8 cellular contexts compared by ENCODE assay signal in the genomic region with DNA sequence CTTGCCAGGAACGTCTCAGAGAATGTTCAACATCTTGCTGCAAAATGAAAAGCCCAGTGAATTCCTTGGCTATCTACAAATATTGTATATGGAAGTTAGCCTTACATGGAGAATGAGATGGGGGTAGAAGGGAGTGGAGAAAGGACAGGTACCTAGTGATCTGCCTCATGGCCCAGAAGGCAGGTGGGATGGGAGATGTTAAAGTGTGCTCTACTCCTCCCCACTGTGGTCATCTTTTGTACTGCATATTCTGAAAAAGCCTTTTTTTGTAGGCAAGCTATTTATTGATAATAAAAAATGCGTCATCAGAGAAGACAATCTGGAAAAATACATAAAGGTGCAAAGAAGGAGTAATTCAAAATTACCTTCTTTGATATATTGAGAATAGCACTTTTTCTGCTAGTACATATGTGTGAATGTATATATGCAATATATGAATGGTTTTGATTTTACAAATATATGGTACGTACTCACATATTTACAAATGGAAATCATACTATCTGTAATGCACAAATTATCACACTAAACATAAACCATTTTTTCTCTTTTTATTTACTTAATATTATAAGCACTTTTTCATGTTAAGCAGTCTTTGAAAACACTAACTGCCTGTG. TPM values are rescaled to one million over a fixed set of nuclear protein-coding genes. Genes with fewer than 3 reads are reported as not detected.
A peak's percentile ranks its signal among the peaks of the same experiment; 100 is the strongest.
DNase-seq lines count a peak whose midpoint lies in the region; ATAC-seq and TF ChIP-seq lines count a peak whose summit lies in the region.

No MANE protein-coding gene starts in this region.

- H3K4me2 ChIP-seq in neural progenitor cell: no peak overlapping the region

- in situ Hi-C loops in G401 (cut with HindIII; ENCODE audit: low sequenced_read_pairs) (no loop called here), HAP-1 (cut with MboI; ENCODE audit: low sequenced_read_pairs) (loop anchor here (5.0 to 25.0 kb wide), 2 partner anchors 96 to 466 kb away; no protein-coding TSS in a partner anchor)

- peak; percentile 63 for TF ChIP-seq CTCF in neural progenitor cell (IDR thresholded peaks at IDR 0.05)

- H3K9me3 Mint-ChIP-seq in neural progenitor cell: no peaks in the 10 kb centered on the region

- H3F3A ChIP-seq in neural progenitor cell (ENCODE audit: low read depth): no peaks in the 10 kb centered on the region

- DNase-seq in G401 (ENCODE audit: low spot score) (peak; percentile 37), HAP-1 (ENCODE audit: low spot score in 2 of 2) (peak; percentile 5 to 28), NCI-H2227 (lab: John Stamatoyannopoulos, UW; ENCODE audit: unreplicated experiment) (peak; percentile 55), dermis blood vessel endothelial cell (peak; percentile 64), neural progenitor cell (ENCODE audit: low spot score) (peak; percentile 47)

- no peaks in the 10 kb centered on the region for H3K36me3 Mint-ChIP-seq in neural progenitor cell

- H3K4me3 Mint-ChIP-seq in neural progenitor cell: no peak overlapping the region

- H2AFZ ChIP-seq in neural progenitor cell (replicated peaks): no peak overlapping the region

- no peaks in the 10 kb centered on the region for H3K4me1 ChIP-seq in HAP-1
- H3K4me1 ChIP-seq in neural progenitor cell: no peaks in the 10 kb centered on the region

- no peaks in the 10 kb centered on the region for H4K20me1 ChIP-seq in neural progenitor cell (ENCODE audit: low read depth)

- no peak overlapping the region for H3K27ac Mint-ChIP-seq in neural progenitor cell

- no peak overlapping the region for H3K27ac ChIP-seq in neural progenitor cell

- no peak overlapping the region for H3K4me3 ChIP-seq in HAP-1
- no peak overlapping the region for H3K4me3 ChIP-seq in neural progenitor cell

- H3K9me3 ChIP-seq in HAP-1 (no peaks in the 10 kb centered on the region), neural progenitor cell (ENCODE audit: low read depth) (no peaks in the 10 kb centered on the region)

- H3K36me3 ChIP-seq in HAP-1 (replicated peaks): no peaks in the 10 kb centered on the region
- no peaks in the 10 kb centered on the region for H3K36me3 ChIP-seq in neural progenitor cell

- H3K27me3 ChIP-seq in HAP-1 (ENCODE audit: low read depth) (no peaks in the 10 kb centered on the region), neural progenitor cell (no peaks in the 10 kb centered on the region)

- H3K4me1 Mint-ChIP-seq in neural progenitor cell: no peaks in the 10 kb centered on the region

- H3K9ac ChIP-seq in neural progenitor cell: no peak overlapping the region

- ATAC-seq in activated CD4-positive, CD25-positive, alpha-beta regulatory T cell treated with anti-CD3 and anti-CD28 coated beads, Interleukin-2, amount 50 U/mL, for 24 hours: no peak
- ATAC-seq in GM18517 (IDR thresholded peaks at IDR 0.05; ENCODE audit: unreplicated experiment): no peak
- ATAC-seq in HG03460 (IDR thresholded peaks at IDR 0.05; ENCODE audit: unreplicated experiment): no peak

- H3K79me2 ChIP-seq in neural progenitor cell (ENCODE audit: low read depth): no peaks in the 10 kb centered on the region

- no peaks in the 10 kb centered on the region for H3K27me3 Mint-ChIP-seq in neural progenitor cell (ENCODE audit: insufficient read depth, low read depth)

RNA-seq across cellular contexts. Expression of a gene that starts 19.1 kb away (rescaled TPM):
- total RNA-seq in G401 (2014; rRNA removed; shearing (Covaris generic)): not detected in 2 replicates
- total RNA-seq in dermis blood vessel endothelial cell (0.05 TPM in 1 of 2 replicates, not detected in the other), neural progenitor cell (ENCODE audit: low replicate concordance) (not detected in 2 replicates)
